In the genomic region with DNA sequence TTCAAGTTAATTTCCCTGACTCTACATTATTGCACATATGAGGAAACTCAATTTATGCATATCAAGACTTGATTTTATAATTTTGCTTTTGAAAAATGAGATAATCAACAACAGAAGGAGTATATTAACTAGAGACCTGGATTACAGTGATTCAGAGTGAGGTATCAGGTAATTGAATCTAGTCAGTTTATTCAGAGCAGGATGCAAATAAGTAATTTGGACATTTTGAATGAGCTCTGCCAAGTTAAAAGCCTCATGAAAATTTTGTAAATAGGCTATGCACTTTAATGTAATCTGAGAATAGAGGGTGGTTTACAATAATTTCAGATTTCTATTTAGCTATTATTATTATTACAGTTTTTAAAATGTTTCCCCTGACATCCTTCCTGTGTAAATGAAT, we compare ENCODE assay signal across 24 cellular contexts.
"Had no signal": no experiment of that assay in that cellular context is flagged by ENCODE, and none has a peak within 500 bp of the region (broad histone marks: within the 10 kb centered on the region; RNA-seq: fewer than 3 reads in every experiment).

No MANE protein-coding gene starts in this region.

- H3K27ac ChIP-seq: breast epithelium, coronary artery, SJSA1 had no signal

- H3K27me3 ChIP-seq: breast epithelium, SJSA1 had no signal

- H3K4me1 Mint-ChIP-seq: activated CD4-positive, alpha-beta T cell treated with anti-CD3 and anti-CD28 coated beads, Interleukin-2, amount 10 ng/mL, durations not matched to agents 24 days and 14 days; activated naive CD4-positive, alpha-beta T cell treated with anti-CD3 and anti-CD28 coated beads, Interleukin-2, amount 50 U/mL, for 24 hours; T-helper 17 cell; WTC11 had no signal

- H3K27me3 Mint-ChIP-seq: activated CD4-positive, alpha-beta T cell treated with anti-CD3 and anti-CD28 coated beads, Interleukin-2, amount 10 ng/mL, durations not matched to agents 24 days and 14 days had no signal

- DNase-seq: activated CD4-positive, alpha-beta T cell treated with anti-CD3 and anti-CD28 coated beads for 1 hour; activated CD4-positive, alpha-beta T cell treated with anti-CD3 and anti-CD28 coated beads, Interleukin-2, amount 10 ng/mL, durations not matched to agents 24 days and 14 days; activated CD4-positive, alpha-beta T cell treated with anti-CD3 and anti-CD28 coated beads, Interleukin-2, amount 50 U/mL, for 48 hours; activated CD8-positive, alpha-beta memory T cell treated with anti-CD3 and anti-CD28 coated beads, Interleukin-2, amount 10 ng/mL, durations not matched to agents 7 days and 5 days; activated effector memory CD4-positive, alpha-beta T cell treated with Interleukin-2 at 50 U/mL for 16 hours; activated naive CD4-positive, alpha-beta T cell; activated T-cell treated with anti-CD3 and anti-CD28 coated beads, Interleukin-2, amount 50 U/mL, for 24 hours; aorta; central memory CD4-positive, alpha-beta T cell; Kasumi-1; KBM-7; NCI-H2029; NCI-H2227 treated with DMSO at 0.1 percent for 48 hours; NCI-H524 treated with DMSO at 0.1 percent for 48 hours; PC-3; SHP77; T-helper 17 cell; T-helper 9 cell had no signal

- H3K4me3 Mint-ChIP-seq: activated CD4-positive, alpha-beta T cell treated with anti-CD3 and anti-CD28 coated beads, Interleukin-2, amount 10 ng/mL, durations not matched to agents 24 days and 14 days; activated CD8-positive, alpha-beta memory T cell treated with anti-CD3 and anti-CD28 coated beads, Interleukin-2, amount 10 ng/mL, durations not matched to agents 7 days and 5 days; activated naive CD4-positive, alpha-beta T cell treated with anti-CD3 and anti-CD28 coated beads, Interleukin-2, amount 50 U/mL, for 24 hours; activated T-cell treated with anti-CD3 and anti-CD28 coated beads, Interleukin-2, amount 50 U/mL, for 24 hours; activated T-helper 1 cell treated with anti-CD3 and anti-CD28 coated beads, Interleukin-12 subunit alpha, Interleukin-12 subunit beta, Interleukin-2, Interleukin-4 antibody, amounts not matched to agents 30 ng/mL and 10 ng/mL and 1 ng/mL, durations not matched to agents 14 hours and 24 hours and 36 hours; T-helper 17 cell; WTC11 had no signal

- H3K9me3 Mint-ChIP-seq: activated CD4-positive, alpha-beta T cell treated with anti-CD3 and anti-CD28 coated beads, Interleukin-2, amount 10 ng/mL, durations not matched to agents 24 days and 14 days had no signal

- H3K9me3 ChIP-seq: breast epithelium, SJSA1 had no signal

- H3K36me3 ChIP-seq: breast epithelium, SJSA1 had no signal

- H3K4me3 ChIP-seq: breast epithelium, coronary artery, SJSA1 had no signal

- H3K4me1 ChIP-seq: breast epithelium, SJSA1 had no signal

- ATAC-seq: activated CD8-positive, alpha-beta memory T cell treated with anti-CD3 and anti-CD28 coated beads, Interleukin-2, amount 10 ng/mL, durations not matched to agents 7 days and 5 days; PC-3; T-helper 17 cell; WTC11 had no signal

- H3K36me3 Mint-ChIP-seq: activated CD8-positive, alpha-beta memory T cell treated with anti-CD3 and anti-CD28 coated beads, Interleukin-2, amount 10 ng/mL, durations not matched to agents 7 days and 5 days; activated naive CD4-positive, alpha-beta T cell treated with anti-CD3 and anti-CD28 coated beads, Interleukin-2, amount 50 U/mL, for 24 hours; WTC11 had no signal

- H3K27ac Mint-ChIP-seq: activated CD4-positive, alpha-beta T cell treated with anti-CD3 and anti-CD28 coated beads, Interleukin-2, amount 10 ng/mL, durations not matched to agents 24 days and 14 days; activated CD8-positive, alpha-beta memory T cell treated with anti-CD3 and anti-CD28 coated beads, Interleukin-2, amount 10 ng/mL, durations not matched to agents 7 days and 5 days; activated naive CD4-positive, alpha-beta T cell treated with anti-CD3 and anti-CD28 coated beads, Interleukin-2, amount 50 U/mL, for 24 hours; activated T-cell treated with anti-CD3 and anti-CD28 coated beads, Interleukin-2, amount 50 U/mL, for 24 hours; activated T-helper 1 cell treated with anti-CD3 and anti-CD28 coated beads, Interleukin-12 subunit alpha, Interleukin-12 subunit beta, Interleukin-2, Interleukin-4 antibody, amounts not matched to agents 30 ng/mL and 10 ng/mL and 1 ng/mL, durations not matched to agents 14 hours and 24 hours and 36 hours; T-helper 17 cell; WTC11 had no signal
